Comparison of ENCODE assay signal across 20 cellular contexts in genomic region chr20:41224281-41224680, GRCh38.
"Had no signal": no experiment of that assay in that cellular context is flagged by ENCODE, and none has a peak within 500 bp of the region (broad histone marks: within the 10 kb centered on the region; RNA-seq: fewer than 3 reads in every experiment).

No MANE protein-coding gene starts in this region.

- H3K4me3 ChIP-seq: left lung, right lobe of liver, testis had no signal

- H3K27me3 ChIP-seq: left lung, right lobe of liver, testis had no signal

- H3K36me3 ChIP-seq: left lung, right lobe of liver had no signal

- H3K9me3 ChIP-seq: left lung, right lobe of liver, testis had no signal

- DNase-seq: activated CD4-positive, alpha-beta T cell treated with anti-CD3 and anti-CD28 coated beads, Interleukin-2, amount 10 ng/mL, durations not matched to agents 24 days and 14 days; activated CD4-positive, CD25-positive, alpha-beta regulatory T cell; activated CD8-positive, alpha-beta T cell treated with anti-CD3 and anti-CD28 coated beads, Interleukin-2, amount 10 ng/mL, durations not matched to agents 7 days and 5 days; activated naive CD4-positive, alpha-beta T cell treated with Interleukin-2 at 50 U/mL for 16 hours; activated naive CD8-positive, alpha-beta T cell treated with anti-CD3 and anti-CD28 coated beads, Interleukin-2, amount 10 ng/mL, durations not matched to agents 7 days and 5 days; activated T-cell treated with anti-CD3 and anti-CD28 coated beads, Interleukin-2, amount 50 U/mL, for 24 hours; aorta; cortex of kidney; effector CD4-positive, alpha-beta T cell; head of caudate nucleus; kidney; left lung; mesendoderm; naive thymus-derived CD4-positive, alpha-beta T cell; right lobe of liver; small intestine; stimulated activated CD4-positive, alpha-beta T cell treated with anti-CD3 and anti-CD28 coated beads, Interleukin-15, amount 100 ng/mL, for 24 hours; stimulated activated CD4-positive, alpha-beta T cell treated with anti-CD3 and anti-CD28 coated beads, Interleukin-2, amount 100 ng/mL, for 48 hours; T-helper 2 cell; testis had no signal

- H3K4me1 ChIP-seq: right lobe of liver had no signal

- H3K27ac ChIP-seq: left lung, right lobe of liver, testis had no signal

- ATAC-seq: activated CD8-positive, alpha-beta T cell treated with anti-CD3 and anti-CD28 coated beads, Interleukin-2, amount 10 ng/mL, durations not matched to agents 7 days and 5 days; left lung; naive thymus-derived CD4-positive, alpha-beta T cell; right lobe of liver had no signal
